ENCODE assay signal across 1 cellular context in genomic region chr7:86846494-86847190, GRCh38.
TF ChIP-seq lines count a peak whose summit lies in the region.

No MANE protein-coding gene starts in this region.

TF ChIP-seq in HepG2, 621 proteins besides CTCF, POLR2A, EP300 and RAD21 (continued from another document and continues in another):
- TF ChIP-seq PRDM15 (CRISPR knock-in tag; IDR thresholded peaks at IDR 0.05) (no peak), GABPB1 (CRISPR knock-in tag; IDR thresholded peaks at IDR 0.05) (peak; percentile 19; the same call in 1 of the 2 replicates), MED1 (CRISPR knock-in tag; IDR thresholded peaks at IDR 0.05) (peak; percentile 81; the same call in 1 of the 2 replicates), PAX8 (CRISPR knock-in tag; IDR thresholded peaks at IDR 0.05; ENCODE audit: borderline replicate concordance) (no peak), ZNF557 (CRISPR knock-in tag; IDR thresholded peaks at IDR 0.05) (no peak), CCDC6 (CRISPR knock-in tag; IDR thresholded peaks at IDR 0.05) (no peak), ZNF354B (CRISPR knock-in tag; IDR thresholded peaks at IDR 0.05) (no peak), THRA (CRISPR knock-in tag; IDR thresholded peaks at IDR 0.05; ENCODE audit: borderline replicate concordance) (peak; percentile 85; the same call in 1 of the 2 replicates), ZBTB43 (CRISPR knock-in tag; conservative IDR thresholded peaks at IDR 0.05) (no peak), ZNF33A (CRISPR knock-in tag; IDR thresholded peaks at IDR 0.05; ENCODE audit: borderline replicate concordance) (no peak), ZNF605 (CRISPR knock-in tag; IDR thresholded peaks at IDR 0.05) (0 out of 2 replicates have a peak, but pooled peaks have one; percentile 20), MTERF4 (CRISPR knock-in tag; IDR thresholded peaks at IDR 0.05) (no peak), THAP11 (CRISPR knock-in tag; IDR thresholded peaks at IDR 0.05) (peak; percentile 71), ATF6 (CRISPR knock-in tag; conservative IDR thresholded peaks at IDR 0.05) (no peak), U2AF2 (IDR thresholded peaks at IDR 0.05; ENCODE audit: low read depth, low read length) (no peak), PHB2 (IDR thresholded peaks at IDR 0.05; ENCODE audit: partially characterized antibody) (no peak), BORCS8-MEF2B (CRISPR knock-in tag; IDR thresholded peaks at IDR 0.05) (no peak), LBX2 (CRISPR knock-in tag; IDR thresholded peaks at IDR 0.05; ENCODE audit: borderline replicate concordance) (no peak), ZNF337 (CRISPR knock-in tag; IDR thresholded peaks at IDR 0.05; ENCODE audit: borderline replicate concordance, low read depth) (no peak), PRMT3 (CRISPR knock-in tag; IDR thresholded peaks at IDR 0.05; ENCODE audit: borderline replicate concordance, low read depth) (no peak), ZNF841 (CRISPR knock-in tag; IDR thresholded peaks at IDR 0.05; ENCODE audit: borderline replicate concordance) (no peak), ZSCAN22 (CRISPR knock-in tag; IDR thresholded peaks at IDR 0.05) (no peak), ZSCAN25 (CRISPR knock-in tag; IDR thresholded peaks at IDR 0.05) (no peak), RORA (CRISPR knock-in tag; IDR thresholded peaks at IDR 0.05) (no peak), ZNF180 (CRISPR knock-in tag; IDR thresholded peaks at IDR 0.05; ENCODE audit: borderline replicate concordance, low read depth) (no peak), DBP (CRISPR knock-in tag; IDR thresholded peaks at IDR 0.05; ENCODE audit: not compliant biosample characterization) (no peak), ZFYVE20 (CRISPR knock-in tag; IDR thresholded peaks at IDR 0.05; ENCODE audit: borderline replicate concordance, low read depth) (no peak), GZF1 (CRISPR knock-in tag; IDR thresholded peaks at IDR 0.05) (no peak)
- TF ChIP-seq, protein P1, sequence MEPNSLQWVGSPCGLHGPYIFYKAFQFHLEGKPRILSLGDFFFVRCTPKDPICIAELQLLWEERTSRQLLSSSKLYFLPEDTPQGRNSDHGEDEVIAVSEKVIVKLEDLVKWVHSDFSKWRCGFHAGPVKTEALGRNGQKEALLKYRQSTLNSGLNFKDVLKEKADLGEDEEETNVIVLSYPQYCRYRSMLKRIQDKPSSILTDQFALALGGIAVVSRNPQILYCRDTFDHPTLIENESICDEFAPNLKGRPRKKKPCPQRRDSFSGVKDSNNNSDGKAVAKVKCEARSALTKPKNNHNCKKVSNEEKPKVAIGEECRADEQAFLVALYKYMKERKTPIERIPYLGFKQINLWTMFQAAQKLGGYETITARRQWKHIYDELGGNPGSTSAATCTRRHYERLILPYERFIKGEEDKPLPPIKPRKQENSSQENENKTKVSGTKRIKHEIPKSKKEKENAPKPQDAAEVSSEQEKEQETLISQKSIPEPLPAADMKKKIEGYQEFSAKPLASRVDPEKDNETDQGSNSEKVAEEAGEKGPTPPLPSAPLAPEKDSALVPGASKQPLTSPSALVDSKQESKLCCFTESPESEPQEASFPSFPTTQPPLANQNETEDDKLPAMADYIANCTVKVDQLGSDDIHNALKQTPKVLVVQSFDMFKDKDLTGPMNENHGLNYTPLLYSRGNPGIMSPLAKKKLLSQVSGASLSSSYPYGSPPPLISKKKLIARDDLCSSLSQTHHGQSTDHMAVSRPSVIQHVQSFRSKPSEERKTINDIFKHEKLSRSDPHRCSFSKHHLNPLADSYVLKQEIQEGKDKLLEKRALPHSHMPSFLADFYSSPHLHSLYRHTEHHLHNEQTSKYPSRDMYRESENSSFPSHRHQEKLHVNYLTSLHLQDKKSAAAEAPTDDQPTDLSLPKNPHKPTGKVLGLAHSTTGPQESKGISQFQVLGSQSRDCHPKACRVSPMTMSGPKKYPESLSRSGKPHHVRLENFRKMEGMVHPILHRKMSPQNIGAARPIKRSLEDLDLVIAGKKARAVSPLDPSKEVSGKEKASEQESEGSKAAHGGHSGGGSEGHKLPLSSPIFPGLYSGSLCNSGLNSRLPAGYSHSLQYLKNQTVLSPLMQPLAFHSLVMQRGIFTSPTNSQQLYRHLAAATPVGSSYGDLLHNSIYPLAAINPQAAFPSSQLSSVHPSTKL (CRISPR knock-in tag; IDR thresholded peaks at IDR 0.05): peak; percentile 99
- TF ChIP-seq, protein P2, sequence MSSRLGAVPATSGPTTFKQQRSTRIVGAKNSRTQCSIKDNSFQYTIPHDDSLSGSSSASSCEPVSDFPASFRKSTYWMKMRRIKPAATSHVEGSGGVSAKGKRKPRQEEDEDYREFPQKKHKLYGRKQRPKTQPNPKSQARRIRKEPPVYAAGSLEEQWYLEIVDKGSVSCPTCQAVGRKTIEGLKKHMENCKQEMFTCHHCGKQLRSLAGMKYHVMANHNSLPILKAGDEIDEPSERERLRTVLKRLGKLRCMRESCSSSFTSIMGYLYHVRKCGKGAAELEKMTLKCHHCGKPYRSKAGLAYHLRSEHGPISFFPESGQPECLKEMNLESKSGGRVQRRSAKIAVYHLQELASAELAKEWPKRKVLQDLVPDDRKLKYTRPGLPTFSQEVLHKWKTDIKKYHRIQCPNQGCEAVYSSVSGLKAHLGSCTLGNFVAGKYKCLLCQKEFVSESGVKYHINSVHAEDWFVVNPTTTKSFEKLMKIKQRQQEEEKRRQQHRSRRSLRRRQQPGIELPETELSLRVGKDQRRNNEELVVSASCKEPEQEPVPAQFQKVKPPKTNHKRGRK (CRISPR knock-in tag; IDR thresholded peaks at IDR 0.05): no peak
- TF ChIP-seq, protein P3, sequence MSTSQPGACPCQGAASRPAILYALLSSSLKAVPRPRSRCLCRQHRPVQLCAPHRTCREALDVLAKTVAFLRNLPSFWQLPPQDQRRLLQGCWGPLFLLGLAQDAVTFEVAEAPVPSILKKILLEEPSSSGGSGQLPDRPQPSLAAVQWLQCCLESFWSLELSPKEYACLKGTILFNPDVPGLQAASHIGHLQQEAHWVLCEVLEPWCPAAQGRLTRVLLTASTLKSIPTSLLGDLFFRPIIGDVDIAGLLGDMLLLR (CRISPR knock-in tag; IDR thresholded peaks at IDR 0.05): no peak
- TF ChIP-seq, protein P4, sequence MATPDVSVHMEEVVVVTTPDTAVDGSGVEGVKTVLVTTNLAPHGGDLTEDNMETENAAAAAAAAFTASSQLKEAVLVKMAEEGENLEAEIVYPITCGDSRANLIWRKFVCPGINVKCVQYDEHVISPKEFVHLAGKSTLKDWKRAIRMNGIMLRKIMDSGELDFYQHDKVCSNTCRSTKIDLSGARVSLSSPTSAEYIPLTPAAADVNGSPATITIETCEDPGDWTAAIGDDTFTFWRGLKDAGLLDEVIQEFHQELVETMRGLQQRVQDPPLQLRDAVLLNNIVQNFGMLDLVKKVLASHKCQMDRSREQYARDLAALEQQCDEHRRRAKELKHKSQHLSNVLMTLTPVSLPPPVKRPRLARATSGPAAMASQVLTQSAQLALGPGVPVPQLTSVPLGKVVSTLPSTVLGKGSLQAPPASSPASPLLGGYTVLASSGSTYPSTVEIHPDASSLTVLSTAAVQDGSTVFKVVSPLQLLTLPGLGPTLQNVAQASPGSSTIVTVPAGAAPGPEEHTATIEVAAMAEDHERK (CRISPR knock-in tag; IDR thresholded peaks at IDR 0.05; ENCODE audit: low read depth): no peak
- TF ChIP-seq, protein P5, sequence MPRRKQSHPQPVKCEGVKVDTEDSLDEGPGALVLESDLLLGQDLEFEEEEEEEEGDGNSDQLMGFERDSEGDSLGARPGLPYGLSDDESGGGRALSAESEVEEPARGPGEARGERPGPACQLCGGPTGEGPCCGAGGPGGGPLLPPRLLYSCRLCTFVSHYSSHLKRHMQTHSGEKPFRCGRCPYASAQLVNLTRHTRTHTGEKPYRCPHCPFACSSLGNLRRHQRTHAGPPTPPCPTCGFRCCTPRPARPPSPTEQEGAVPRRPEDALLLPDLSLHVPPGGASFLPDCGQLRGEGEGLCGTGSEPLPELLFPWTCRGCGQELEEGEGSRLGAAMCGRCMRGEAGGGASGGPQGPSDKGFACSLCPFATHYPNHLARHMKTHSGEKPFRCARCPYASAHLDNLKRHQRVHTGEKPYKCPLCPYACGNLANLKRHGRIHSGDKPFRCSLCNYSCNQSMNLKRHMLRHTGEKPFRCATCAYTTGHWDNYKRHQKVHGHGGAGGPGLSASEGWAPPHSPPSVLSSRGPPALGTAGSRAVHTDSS (CRISPR knock-in tag; conservative IDR thresholded peaks at IDR 0.05): no peak
- TF ChIP-seq, protein P6, sequence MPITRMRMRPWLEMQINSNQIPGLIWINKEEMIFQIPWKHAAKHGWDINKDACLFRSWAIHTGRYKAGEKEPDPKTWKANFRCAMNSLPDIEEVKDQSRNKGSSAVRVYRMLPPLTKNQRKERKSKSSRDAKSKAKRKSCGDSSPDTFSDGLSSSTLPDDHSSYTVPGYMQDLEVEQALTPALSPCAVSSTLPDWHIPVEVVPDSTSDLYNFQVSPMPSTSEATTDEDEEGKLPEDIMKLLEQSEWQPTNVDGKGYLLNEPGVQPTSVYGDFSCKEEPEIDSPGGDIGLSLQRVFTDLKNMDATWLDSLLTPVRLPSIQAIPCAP (CRISPR knock-in tag; IDR thresholded peaks at IDR 0.05; ENCODE audit: low read depth): no peak
